Comparison of ENCODE assay signal across 1 cellular context in the genomic region with DNA sequence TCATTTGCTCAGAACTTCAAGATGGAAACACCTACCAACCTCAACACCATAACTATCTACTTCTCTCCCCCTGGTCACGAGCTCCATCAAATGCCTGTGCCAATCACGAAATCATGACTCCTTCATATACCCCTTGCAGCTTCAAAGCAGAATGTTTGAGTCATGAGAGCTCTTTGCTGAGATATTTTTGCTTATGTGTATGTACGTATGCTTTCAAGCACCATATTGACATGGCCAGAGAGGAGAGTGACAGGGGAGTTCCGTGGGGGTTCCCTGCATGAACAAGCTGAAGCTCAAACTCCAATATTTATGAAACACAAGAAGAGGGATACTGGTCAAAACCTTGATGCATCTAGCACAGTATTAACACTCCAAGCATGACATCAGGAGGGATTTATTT.
TF ChIP-seq lines count a peak whose summit lies in the region.

No MANE protein-coding gene starts in this region.

TF ChIP-seq in GM12878, 131 proteins besides CTCF, POLR2A, EP300 and RAD21 (continued from another document):
- no peak for TF ChIP-seq SIN3A (IDR thresholded peaks at IDR 0.05; ENCODE audit: low read depth, low read length)
